1 cellular context compared by ENCODE assay signal in the genomic region with DNA sequence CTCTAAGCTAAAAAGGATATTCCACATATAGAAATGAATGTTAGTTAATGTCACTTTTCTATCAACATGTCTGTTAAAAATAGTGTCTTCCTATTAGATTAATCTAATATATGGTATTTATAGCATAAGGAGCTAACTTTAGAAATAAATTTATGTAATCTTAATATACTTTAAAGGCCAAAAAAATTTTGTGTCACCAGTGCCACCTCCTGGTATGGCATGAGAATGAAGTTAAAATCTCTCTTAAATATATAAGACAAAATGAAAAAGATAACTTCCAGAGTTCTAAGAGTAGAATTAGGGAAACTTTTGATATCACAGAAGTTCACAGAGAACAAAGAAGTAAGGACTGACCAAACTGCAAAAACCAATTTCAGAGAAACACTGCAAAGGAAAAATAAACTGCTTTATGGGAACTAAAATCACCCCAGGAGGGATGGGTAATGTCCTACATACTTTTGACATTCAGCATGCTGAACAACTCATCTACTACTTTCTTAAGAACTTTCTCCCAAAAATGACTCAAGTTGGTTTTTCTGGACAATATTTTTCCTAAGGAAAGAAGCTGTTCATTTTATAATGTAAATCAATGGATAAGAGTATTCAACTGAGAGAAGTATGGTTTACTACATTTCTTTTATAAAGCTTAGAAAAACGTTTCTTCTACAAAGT.
A peak's percentile ranks its signal among the peaks of the same experiment; 100 is the strongest.
TF ChIP-seq lines count a peak whose summit lies in the region.

No MANE protein-coding gene starts in this region.

TF ChIP-seq in GM12878, 131 proteins besides CTCF, POLR2A, EP300 and RAD21:
- no peak for TF ChIP-seq PML (IDR thresholded peaks at IDR 0.05; ENCODE audit: low read length)
- TF ChIP-seq, protein P1, sequence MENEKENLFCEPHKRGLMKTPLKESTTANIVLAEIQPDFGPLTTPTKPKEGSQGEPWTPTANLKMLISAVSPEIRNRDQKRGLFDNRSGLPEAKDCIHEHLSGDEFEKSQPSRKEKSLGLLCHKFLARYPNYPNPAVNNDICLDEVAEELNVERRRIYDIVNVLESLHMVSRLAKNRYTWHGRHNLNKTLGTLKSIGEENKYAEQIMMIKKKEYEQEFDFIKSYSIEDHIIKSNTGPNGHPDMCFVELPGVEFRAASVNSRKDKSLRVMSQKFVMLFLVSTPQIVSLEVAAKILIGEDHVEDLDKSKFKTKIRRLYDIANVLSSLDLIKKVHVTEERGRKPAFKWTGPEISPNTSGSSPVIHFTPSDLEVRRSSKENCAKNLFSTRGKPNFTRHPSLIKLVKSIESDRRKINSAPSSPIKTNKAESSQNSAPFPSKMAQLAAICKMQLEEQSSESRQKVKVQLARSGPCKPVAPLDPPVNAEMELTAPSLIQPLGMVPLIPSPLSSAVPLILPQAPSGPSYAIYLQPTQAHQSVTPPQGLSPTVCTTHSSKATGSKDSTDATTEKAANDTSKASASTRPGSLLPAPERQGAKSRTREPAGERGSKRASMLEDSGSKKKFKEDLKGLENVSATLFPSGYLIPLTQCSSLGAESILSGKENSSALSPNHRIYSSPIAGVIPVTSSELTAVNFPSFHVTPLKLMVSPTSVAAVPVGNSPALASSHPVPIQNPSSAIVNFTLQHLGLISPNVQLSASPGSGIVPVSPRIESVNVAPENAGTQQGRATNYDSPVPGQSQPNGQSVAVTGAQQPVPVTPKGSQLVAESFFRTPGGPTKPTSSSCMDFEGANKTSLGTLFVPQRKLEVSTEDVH (IDR thresholded peaks at IDR 0.05; ENCODE audit: low read depth, partially characterized antibody), result no peak
- TF ChIP-seq SMC3 (IDR thresholded peaks at IDR 0.05; ENCODE audit: borderline replicate concordance, low read length), result peak; percentile 14; the same call in 1 of the 2 replicates
- TF ChIP-seq ZSCAN29 (IDR thresholded peaks at IDR 0.05), result no peak
- no peak for TF ChIP-seq NBN (IDR thresholded peaks at IDR 0.05)
- TF ChIP-seq, protein P2, sequence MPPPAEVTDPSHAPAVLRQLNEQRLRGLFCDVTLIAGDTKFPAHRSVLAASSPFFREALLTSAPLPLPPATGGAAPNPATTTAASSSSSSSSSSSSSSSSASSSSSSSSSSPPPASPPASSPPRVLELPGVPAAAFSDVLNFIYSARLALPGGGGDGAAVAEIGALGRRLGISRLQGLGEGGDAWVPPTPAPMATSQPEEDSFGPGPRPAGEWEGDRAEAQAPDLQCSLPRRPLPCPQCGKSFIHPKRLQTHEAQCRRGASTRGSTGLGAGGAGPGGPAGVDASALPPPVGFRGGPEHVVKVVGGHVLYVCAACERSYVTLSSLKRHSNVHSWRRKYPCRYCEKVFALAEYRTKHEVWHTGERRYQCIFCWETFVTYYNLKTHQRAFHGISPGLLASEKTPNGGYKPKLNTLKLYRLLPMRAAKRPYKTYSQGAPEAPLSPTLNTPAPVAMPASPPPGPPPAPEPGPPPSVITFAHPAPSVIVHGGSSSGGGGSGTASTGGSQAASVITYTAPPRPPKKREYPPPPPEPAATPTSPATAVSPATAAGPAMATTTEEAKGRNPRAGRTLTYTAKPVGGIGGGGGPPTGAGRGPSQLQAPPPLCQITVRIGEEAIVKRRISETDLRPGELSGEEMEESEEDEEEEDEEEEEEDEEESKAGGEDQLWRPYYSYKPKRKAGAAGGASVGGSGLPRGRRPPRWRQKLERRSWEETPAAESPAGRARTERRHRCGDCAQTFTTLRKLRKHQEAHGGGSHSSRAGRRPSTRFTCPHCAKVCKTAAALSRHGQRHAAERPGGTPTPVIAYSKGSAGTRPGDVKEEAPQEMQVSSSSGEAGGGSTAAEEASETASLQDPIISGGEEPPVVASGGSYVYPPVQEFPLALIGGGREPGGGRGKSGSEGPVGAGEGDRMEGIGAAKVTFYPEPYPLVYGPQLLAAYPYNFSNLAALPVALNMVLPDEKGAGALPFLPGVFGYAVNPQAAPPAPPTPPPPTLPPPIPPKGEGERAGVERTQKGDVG (CRISPR knock-in tag; IDR thresholded peaks at IDR 0.05), result no peak
- TF ChIP-seq GATAD2B (conservative IDR thresholded peaks at IDR 0.05; ENCODE audit: low read depth), result no peak
- TF ChIP-seq ZNF207 (IDR thresholded peaks at IDR 0.05; ENCODE audit: borderline replicate concordance), result no peak
- TF ChIP-seq RBBP5 (conservative IDR thresholded peaks at IDR 0.05), result no peak
- TF ChIP-seq, protein P3, sequence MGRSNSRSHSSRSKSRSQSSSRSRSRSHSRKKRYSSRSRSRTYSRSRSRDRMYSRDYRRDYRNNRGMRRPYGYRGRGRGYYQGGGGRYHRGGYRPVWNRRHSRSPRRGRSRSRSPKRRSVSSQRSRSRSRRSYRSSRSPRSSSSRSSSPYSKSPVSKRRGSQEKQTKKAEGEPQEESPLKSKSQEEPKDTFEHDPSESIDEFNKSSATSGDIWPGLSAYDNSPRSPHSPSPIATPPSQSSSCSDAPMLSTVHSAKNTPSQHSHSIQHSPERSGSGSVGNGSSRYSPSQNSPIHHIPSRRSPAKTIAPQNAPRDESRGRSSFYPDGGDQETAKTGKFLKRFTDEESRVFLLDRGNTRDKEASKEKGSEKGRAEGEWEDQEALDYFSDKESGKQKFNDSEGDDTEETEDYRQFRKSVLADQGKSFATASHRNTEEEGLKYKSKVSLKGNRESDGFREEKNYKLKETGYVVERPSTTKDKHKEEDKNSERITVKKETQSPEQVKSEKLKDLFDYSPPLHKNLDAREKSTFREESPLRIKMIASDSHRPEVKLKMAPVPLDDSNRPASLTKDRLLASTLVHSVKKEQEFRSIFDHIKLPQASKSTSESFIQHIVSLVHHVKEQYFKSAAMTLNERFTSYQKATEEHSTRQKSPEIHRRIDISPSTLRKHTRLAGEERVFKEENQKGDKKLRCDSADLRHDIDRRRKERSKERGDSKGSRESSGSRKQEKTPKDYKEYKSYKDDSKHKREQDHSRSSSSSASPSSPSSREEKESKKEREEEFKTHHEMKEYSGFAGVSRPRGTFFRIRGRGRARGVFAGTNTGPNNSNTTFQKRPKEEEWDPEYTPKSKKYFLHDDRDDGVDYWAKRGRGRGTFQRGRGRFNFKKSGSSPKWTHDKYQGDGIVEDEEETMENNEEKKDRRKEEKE (IDR thresholded peaks at IDR 0.05), result no peak
- TF ChIP-seq CREM (IDR thresholded peaks at IDR 0.05; ENCODE audit: low read depth), result no peak
- no peak for TF ChIP-seq CHD4 (IDR thresholded peaks at IDR 0.05)
- TF ChIP-seq ETV6 (conservative IDR thresholded peaks at IDR 0.05 in 1 of 2, IDR thresholded peaks at IDR 0.05 in 1 of 2; ENCODE audit: borderline replicate concordance in 1 of 2, low read depth in 1 of 2), result 0 out of 4 replicates have a peak, but pooled peaks of 1 of the 2 experiments have one; percentile 9
TF ChIP-seq in GM12878: peak in this region for 2.
